Comparison of ENCODE assay signal across 1 cellular context in genomic region chr3:53478166-53478830, GRCh38.
TF ChIP-seq lines count a peak whose summit lies in the region.

No MANE protein-coding gene starts in this region.

TF ChIP-seq in HepG2, 621 proteins besides CTCF, POLR2A, EP300 and RAD21 (continued from another document and continues in another):
- TF ChIP-seq REPIN1 (CRISPR knock-in tag; IDR thresholded peaks at IDR 0.05; ENCODE audit: borderline replicate concordance, low read depth) (peak; percentile 54), ELK4 (CRISPR knock-in tag; IDR thresholded peaks at IDR 0.05; ENCODE audit: borderline replicate concordance) (no peak), ZNF556 (CRISPR knock-in tag; IDR thresholded peaks at IDR 0.05; ENCODE audit: borderline replicate concordance) (peak; percentile 43; the same call in 1 of the 2 replicates), ZSCAN12 (CRISPR knock-in tag; IDR thresholded peaks at IDR 0.05) (no peak), HOXD1 (CRISPR knock-in tag; IDR thresholded peaks at IDR 0.05) (peak; percentile 69), NFE2 (CRISPR knock-in tag; IDR thresholded peaks at IDR 0.05) (no peak), ZNF782 (CRISPR knock-in tag; IDR thresholded peaks at IDR 0.05; ENCODE audit: borderline replicate concordance) (peak; percentile 49; the same call in 1 of the 2 replicates), ZNF841 (CRISPR knock-in tag; IDR thresholded peaks at IDR 0.05; ENCODE audit: borderline replicate concordance) (no peak), ZNF766 (CRISPR knock-in tag; IDR thresholded peaks at IDR 0.05; ENCODE audit: borderline replicate concordance) (no peak), SMAD3 (CRISPR knock-in tag; IDR thresholded peaks at IDR 0.05) (peak; percentile 87), ZSCAN22 (CRISPR knock-in tag; IDR thresholded peaks at IDR 0.05) (no peak), ZNF589 (CRISPR knock-in tag; conservative IDR thresholded peaks at IDR 0.05) (no peak), MIER3 (CRISPR knock-in tag; IDR thresholded peaks at IDR 0.05; ENCODE audit: borderline replicate concordance) (peak; percentile 88; the same call in 1 of the 2 replicates), RELA (CRISPR knock-in tag; IDR thresholded peaks at IDR 0.05) (no peak), ZNF569 (CRISPR knock-in tag; IDR thresholded peaks at IDR 0.05; ENCODE audit: borderline replicate concordance) (no peak), SIX4 (CRISPR knock-in tag; IDR thresholded peaks at IDR 0.05) (peak; percentile 89), FOSL2 (CRISPR knock-in tag; IDR thresholded peaks at IDR 0.05) (peak; percentile 63), ZNF737 (CRISPR knock-in tag; IDR thresholded peaks at IDR 0.05; ENCODE audit: borderline replicate concordance) (no peak), MATR3 (CRISPR knock-in tag; IDR thresholded peaks at IDR 0.05) (no peak), ZNF607 (CRISPR knock-in tag; IDR thresholded peaks at IDR 0.05; ENCODE audit: borderline replicate concordance) (no peak), ARNT (IDR thresholded peaks at IDR 0.05) (no peak), CENPT (CRISPR knock-in tag; IDR thresholded peaks at IDR 0.05; ENCODE audit: low read depth) (no peak), ZNF713 (CRISPR knock-in tag; IDR thresholded peaks at IDR 0.05) (no peak), ZNF788 (CRISPR knock-in tag; IDR thresholded peaks at IDR 0.05; ENCODE audit: borderline replicate concordance) (no peak), BCL6 (CRISPR knock-in tag; IDR thresholded peaks at IDR 0.05) (peak; percentile 86), SRY (CRISPR knock-in tag; IDR thresholded peaks at IDR 0.05) (no peak), GATA4 (IDR thresholded peaks at IDR 0.05; ENCODE audit: borderline replicate concordance, low read depth) (peak; percentile 90), HOXA9 (CRISPR knock-in tag; IDR thresholded peaks at IDR 0.05; ENCODE audit: borderline replicate concordance) (no peak), TMF1 (CRISPR knock-in tag; IDR thresholded peaks at IDR 0.05; ENCODE audit: low read depth) (no peak), RNF219 (CRISPR knock-in tag; IDR thresholded peaks at IDR 0.05) (0 out of 2 replicates have a peak, but pooled peaks have one; percentile 57)
- TF ChIP-seq, protein P1, sequence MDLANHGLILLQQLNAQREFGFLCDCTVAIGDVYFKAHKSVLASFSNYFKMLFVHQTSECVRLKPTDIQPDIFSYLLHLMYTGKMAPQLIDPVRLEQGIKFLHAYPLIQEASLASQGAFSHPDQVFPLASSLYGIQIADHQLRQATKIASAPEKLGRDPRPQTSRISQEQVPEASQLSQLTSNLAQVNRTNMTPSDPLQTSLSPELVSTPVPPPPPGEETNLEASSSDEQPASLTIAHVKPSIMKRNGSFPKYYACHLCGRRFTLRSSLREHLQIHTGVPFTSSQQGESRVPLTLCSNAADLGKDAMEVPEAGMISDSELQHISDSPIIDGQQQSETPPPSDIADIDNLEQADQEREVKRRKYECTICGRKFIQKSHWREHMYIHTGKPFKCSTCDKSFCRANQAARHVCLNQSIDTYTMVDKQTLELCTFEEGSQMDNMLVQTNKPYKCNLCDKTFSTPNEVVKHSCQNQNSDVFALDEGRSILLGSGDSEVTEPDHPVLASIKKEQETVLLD (CRISPR knock-in tag; IDR thresholded peaks at IDR 0.05; ENCODE audit: low read depth), result no peak
- TF ChIP-seq, protein P2, sequence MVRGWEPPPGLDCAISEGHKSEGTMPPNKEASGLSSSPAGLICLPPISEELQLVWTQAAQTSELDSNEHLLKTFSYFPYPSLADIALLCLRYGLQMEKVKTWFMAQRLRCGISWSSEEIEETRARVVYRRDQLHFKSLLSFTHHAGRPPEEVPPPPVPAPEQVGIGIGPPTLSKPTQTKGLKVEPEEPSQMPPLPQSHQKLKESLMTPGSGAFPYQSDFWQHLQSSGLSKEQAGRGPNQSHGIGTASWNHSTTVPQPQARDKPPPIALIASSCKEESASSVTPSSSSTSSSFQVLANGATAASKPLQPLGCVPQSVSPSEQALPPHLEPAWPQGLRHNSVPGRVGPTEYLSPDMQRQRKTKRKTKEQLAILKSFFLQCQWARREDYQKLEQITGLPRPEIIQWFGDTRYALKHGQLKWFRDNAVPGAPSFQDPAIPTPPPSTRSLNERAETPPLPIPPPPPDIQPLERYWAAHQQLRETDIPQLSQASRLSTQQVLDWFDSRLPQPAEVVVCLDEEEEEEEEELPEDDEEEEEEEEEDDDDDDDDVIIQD (CRISPR knock-in tag; IDR thresholded peaks at IDR 0.05; ENCODE audit: low read depth), result peak; percentile 61; the same call in 1 of the 2 replicates
- TF ChIP-seq, protein P3, sequence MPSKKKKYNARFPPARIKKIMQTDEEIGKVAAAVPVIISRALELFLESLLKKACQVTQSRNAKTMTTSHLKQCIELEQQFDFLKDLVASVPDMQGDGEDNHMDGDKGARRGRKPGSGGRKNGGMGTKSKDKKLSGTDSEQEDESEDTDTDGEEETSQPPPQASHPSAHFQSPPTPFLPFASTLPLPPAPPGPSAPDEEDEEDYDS (CRISPR knock-in tag; IDR thresholded peaks at IDR 0.05), result peak; percentile 55
- TF ChIP-seq, protein P4, sequence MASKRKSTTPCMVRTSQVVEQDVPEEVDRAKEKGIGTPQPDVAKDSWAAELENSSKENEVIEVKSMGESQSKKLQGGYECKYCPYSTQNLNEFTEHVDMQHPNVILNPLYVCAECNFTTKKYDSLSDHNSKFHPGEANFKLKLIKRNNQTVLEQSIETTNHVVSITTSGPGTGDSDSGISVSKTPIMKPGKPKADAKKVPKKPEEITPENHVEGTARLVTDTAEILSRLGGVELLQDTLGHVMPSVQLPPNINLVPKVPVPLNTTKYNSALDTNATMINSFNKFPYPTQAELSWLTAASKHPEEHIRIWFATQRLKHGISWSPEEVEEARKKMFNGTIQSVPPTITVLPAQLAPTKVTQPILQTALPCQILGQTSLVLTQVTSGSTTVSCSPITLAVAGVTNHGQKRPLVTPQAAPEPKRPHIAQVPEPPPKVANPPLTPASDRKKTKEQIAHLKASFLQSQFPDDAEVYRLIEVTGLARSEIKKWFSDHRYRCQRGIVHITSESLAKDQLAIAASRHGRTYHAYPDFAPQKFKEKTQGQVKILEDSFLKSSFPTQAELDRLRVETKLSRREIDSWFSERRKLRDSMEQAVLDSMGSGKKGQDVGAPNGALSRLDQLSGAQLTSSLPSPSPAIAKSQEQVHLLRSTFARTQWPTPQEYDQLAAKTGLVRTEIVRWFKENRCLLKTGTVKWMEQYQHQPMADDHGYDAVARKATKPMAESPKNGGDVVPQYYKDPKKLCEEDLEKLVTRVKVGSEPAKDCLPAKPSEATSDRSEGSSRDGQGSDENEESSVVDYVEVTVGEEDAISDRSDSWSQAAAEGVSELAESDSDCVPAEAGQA (IDR thresholded peaks at IDR 0.05; ENCODE audit: low read depth), result no peak
- TF ChIP-seq, protein P4 (CRISPR knock-in tag; IDR thresholded peaks at IDR 0.05; ENCODE audit: borderline replicate concordance), result no peak
- TF ChIP-seq, protein P5, sequence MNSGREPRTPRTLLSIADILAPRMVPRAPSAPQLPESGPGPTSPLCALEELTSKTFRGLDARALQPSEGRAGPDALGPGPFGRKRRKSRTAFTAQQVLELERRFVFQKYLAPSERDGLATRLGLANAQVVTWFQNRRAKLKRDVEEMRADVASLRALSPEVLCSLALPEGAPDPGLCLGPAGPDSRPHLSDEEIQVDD (CRISPR knock-in tag; IDR thresholded peaks at IDR 0.05; ENCODE audit: borderline replicate concordance), result no peak
- TF ChIP-seq, protein P6, sequence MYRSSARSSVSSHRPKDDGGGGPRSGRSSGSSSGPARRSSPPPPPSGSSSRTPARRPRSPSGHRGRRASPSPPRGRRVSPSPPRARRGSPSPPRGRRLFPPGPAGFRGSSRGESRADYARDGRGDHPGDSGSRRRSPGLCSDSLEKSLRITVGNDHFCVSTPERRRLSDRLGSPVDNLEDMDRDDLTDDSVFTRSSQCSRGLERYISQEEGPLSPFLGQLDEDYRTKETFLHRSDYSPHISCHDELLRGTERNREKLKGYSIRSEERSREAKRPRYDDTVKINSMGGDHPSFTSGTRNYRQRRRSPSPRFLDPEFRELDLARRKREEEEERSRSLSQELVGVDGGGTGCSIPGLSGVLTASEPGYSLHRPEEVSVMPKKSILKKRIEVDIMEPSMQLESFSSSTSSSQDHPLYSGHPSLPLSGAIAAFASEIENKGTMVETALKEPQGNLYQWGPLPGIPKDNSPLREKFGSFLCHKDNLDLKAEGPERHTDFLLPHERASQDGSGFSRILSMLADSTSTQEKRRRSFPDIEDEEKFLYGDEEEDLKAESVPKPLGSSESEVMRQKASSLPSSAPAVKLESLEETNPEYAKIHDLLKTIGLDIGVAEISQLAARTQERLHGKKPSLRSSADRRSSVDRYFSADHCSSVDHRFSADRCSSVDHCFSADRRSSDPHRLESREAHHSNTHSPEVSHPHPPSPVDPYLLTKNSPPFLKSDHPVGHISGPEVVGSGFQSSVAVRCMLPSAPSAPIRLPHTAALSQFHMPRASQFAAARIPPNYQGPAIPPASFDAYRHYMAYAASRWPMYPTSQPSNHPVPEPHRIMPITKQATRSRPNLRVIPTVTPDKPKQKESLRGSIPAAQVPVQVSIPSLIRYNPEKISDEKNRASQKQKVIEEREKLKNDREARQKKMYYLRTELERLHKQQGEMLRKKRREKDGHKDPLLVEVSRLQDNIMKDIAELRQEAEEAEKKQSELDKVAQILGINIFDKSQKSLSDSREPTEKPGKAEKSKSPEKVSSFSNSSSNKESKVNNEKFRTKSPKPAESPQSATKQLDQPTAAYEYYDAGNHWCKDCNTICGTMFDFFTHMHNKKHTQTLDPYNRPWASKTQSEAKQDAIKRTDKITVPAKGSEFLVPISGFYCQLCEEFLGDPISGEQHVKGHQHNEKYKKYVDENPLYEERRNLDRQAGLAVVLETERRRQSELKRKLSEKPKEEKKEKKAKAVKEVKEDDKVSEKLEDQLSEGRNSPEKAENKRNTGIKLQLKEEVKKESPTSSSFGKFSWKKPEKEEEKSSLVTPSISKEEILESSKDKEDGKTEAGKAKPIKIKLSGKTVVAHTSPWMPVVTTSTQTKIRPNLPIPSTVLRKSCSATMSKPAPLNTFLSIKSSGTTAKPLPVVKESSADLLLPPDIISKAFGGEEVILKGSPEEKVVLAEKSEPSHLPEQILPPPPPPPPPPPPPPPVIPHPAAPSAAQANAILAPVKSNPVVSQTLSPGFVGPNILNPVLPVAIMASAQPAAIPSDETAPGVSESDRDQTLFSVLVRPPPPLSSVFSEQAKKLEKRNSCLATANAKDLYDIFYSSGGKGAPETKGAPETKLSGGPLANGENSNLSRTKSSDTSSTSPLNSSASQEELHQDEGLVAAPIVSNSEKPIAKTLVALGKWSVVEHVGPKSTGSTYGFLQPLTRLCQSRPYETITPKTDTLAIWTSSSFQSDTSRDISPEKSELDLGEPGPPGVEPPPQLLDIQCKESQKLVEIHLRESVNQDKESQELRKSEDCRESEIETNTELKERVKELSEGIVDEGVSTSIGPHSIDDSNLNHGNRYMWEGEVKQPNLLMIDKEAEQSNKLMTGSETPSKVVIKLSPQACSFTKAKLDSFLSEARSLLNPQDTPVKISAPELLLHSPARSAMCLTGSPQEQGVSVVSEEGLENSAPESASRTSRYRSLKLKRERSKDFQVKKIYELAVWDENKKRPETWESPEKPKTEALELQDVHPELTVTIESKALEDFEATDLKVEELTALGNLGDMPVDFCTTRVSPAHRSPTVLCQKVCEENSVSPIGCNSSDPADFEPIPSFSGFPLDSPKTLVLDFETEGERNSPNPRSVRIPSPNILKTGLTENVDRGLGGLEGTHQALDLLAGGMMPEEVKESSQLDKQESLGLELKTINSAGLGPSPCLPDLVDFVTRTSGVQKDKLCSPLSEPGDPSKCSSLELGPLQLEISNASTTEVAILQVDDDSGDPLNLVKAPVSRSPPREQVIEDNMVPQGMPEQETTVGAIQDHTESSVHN (CRISPR knock-in tag; IDR thresholded peaks at IDR 0.05), result no peak
- TF ChIP-seq, protein P7, sequence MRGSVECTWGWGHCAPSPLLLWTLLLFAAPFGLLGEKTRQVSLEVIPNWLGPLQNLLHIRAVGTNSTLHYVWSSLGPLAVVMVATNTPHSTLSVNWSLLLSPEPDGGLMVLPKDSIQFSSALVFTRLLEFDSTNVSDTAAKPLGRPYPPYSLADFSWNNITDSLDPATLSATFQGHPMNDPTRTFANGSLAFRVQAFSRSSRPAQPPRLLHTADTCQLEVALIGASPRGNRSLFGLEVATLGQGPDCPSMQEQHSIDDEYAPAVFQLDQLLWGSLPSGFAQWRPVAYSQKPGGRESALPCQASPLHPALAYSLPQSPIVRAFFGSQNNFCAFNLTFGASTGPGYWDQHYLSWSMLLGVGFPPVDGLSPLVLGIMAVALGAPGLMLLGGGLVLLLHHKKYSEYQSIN (CRISPR knock-in tag; IDR thresholded peaks at IDR 0.05; ENCODE audit: borderline replicate concordance), result no peak
